In genomic region chr20:462199-462991, GRCh38 we compare ENCODE assay signal across 8 cellular contexts. TPM values are rescaled to one million over a fixed set of nuclear protein-coding genes. Genes with fewer than 3 reads are reported as not detected.
DNase-seq lines count a peak whose midpoint lies in the region; ATAC-seq and TF ChIP-seq lines count a peak whose summit lies in the region.

TSS of gene TBC1D20 (minus strand) at chr20:462533. CDS start at chr20:462405, 128 bp downstream.

- no peaks in the 10 kb centered on the region for H3K9me3 ChIP-seq in PC-3 (ENCODE audit: low read length)
- H3K9me3 ChIP-seq in esophagus (ENCODE audit: control insufficient read depth in 2 of 2, insufficient read depth in 1 of 2, low read depth in 1 of 2, low read length in 1 of 2) = no peaks in the 10 kb centered on the region
- no peaks in the 10 kb centered on the region for H3K9me3 ChIP-seq in mucosa of stomach (ENCODE audit: control insufficient read depth, low read length)

- H3K36me3 ChIP-seq in PC-3 (ENCODE audit: low read depth, low read length) (no peaks in the 10 kb centered on the region), esophagus (ENCODE audit: control insufficient read depth in 2 of 2, insufficient read depth in 2 of 2, low read length in 1 of 2) (peaks cover 0 to 2% of the 10 kb centered on the region in 2 donors), mucosa of stomach (ENCODE audit: control insufficient read depth, insufficient read depth, low read length) (no peaks in the 10 kb centered on the region)

- POLR2A ChIA-PET in PC-3 (lab: Charles Lee; ENCODE audit: unreplicated experiment) = interaction anchor here (0.6 kb wide), 2 partner anchors 43 to 71 kb away, joined by 3 read pairs; no protein-coding TSS in a partner anchor

- no TSS peak for BruUV-seq in PC-3 (replicated peaks; lab: Mats Ljungman, UMichigan)

- CTCF ChIA-PET in PC-3 (lab: Charles Lee) = interaction anchor here (0.9 kb wide), 1 partner anchor 277 kb away, joined by 3 read pairs; no protein-coding TSS in a partner anchor

- TF ChIP-seq CTCF in PC-3 (conservative IDR thresholded peaks at IDR 0.05; ENCODE audit: low read depth, low read length) = peak; percentile 47

- peak; percentile 26 for DNase-seq in DMS79 (lab: John Stamatoyannopoulos, UW)
- DNase-seq in KBM-7 = peak; percentile 77
- peak; percentile 95 for DNase-seq in PC-3
- DNase-seq in activated T-cell treated with anti-CD3 and anti-CD28 coated beads for 48 hours (ENCODE audit: low read depth) = peak; percentile 88
- peak; percentile 64 to 70 for DNase-seq in stimulated activated CD8-positive, alpha-beta memory T cell treated with anti-CD3 and anti-CD28 coated beads, Interleukin-7, amount 100 ng/mL, for 1 hour (ENCODE audit: low read depth in 2 of 2)

- no peaks in the 10 kb centered on the region for H3K27me3 ChIP-seq in PC-3 (ENCODE audit: low read length)
- H3K27me3 ChIP-seq in esophagus (ENCODE audit: control insufficient read depth in 1 of 2, insufficient read depth in 2 of 2, low read length in 2 of 2) = no peaks in the 10 kb centered on the region
- no peaks in the 10 kb centered on the region for H3K27me3 ChIP-seq in mucosa of stomach (ENCODE audit: control insufficient read depth, insufficient read depth, low read length)

- intact Hi-C loops in PC-3 (cut with micrococcal nuclease) = no loop called here

- peak within 1 kb of the TSS; percentile 98 for H3K4me2 ChIP-seq in PC-3 (ENCODE audit: low read length)

- no peaks in the 10 kb centered on the region for H3K9me2 ChIP-seq in PC-3 (replicated peaks; ENCODE audit: low read length)

- H3K9ac ChIP-seq in PC-3 (ENCODE audit: low read length) (peak within 1 kb of the TSS; percentile 82), mucosa of stomach (ENCODE audit: low read length) (peak within 1 kb of the TSS; percentile 83)

- peaks cover 47% of the 10 kb centered on the region for H3K79me2 ChIP-seq in PC-3 (ENCODE audit: low read length)

- WGBS in esophagus, 2 donors = 0 to 1% methylated on average over 75 to 80 of the region's 80 CpGs

- H3K4me1 ChIP-seq in PC-3 (ENCODE audit: insufficient read depth, low read length) (peaks cover 20% of the 10 kb centered on the region), esophagus (ENCODE audit: control insufficient read depth in 2 of 2, insufficient read depth in 2 of 2, low read length in 1 of 2) (peaks cover 0 to 4% of the 10 kb centered on the region in 2 donors), mucosa of stomach (ENCODE audit: control insufficient read depth, insufficient read depth, low read length) (peaks cover 13% of the 10 kb centered on the region)

- no peaks in the 10 kb centered on the region for H3F3A ChIP-seq in PC-3 (ENCODE audit: low read length, unreplicated experiment)

- no peak within 1 kb of the TSS; the same call in 1 of the 2 replicates for H3K27ac ChIP-seq in PC-3 (ENCODE audit: low read length)
- peak within 1 kb of the TSS; percentile 90 to 93 for H3K27ac ChIP-seq in esophagus (ENCODE audit: low read depth in 2 of 2, low read length in 1 of 2)

- in situ Hi-C loops in KBM-7 (cut with MboI; ENCODE audit: low pct_unique_long_range_greater_than_20kb, low sequenced_read_pairs) = no loop called here

- H3K4me3 ChIP-seq in PC-3 (ENCODE audit: low read length) (peak within 1 kb of the TSS; percentile 99), esophagus (ENCODE audit: low read depth in 1 of 2, low read length in 2 of 2) (peak within 1 kb of the TSS; percentile 70 to 92), mucosa of stomach (ENCODE audit: low read length) (peak within 1 kb of the TSS; percentile 66)

- peak within 1 kb of the TSS; percentile 89 for H2AFZ ChIP-seq in PC-3 (ENCODE audit: low read length)

- ATAC-seq in GM21723 (IDR thresholded peaks at IDR 0.05; ENCODE audit: unreplicated experiment) (peak; percentile 93), PC-3 (peak; percentile 95)

- H4K20me1 ChIP-seq in PC-3 (ENCODE audit: low read length) = peaks cover 26% of the 10 kb centered on the region

RNA-seq across cellular contexts. Expression of gene TBC1D20, which starts in this region (rescaled TPM):
- total RNA-seq in PC-3 (2014; rRNA removed) = 24.2 and 26.3 TPM in 2 replicates
- polyA plus RNA-seq in esophagus = 10 to 100 TPM; 15.6 to 18.1 TPM

Comparison
In these comparisons a context has a peak if more than half of its experiments do, and no peak if none do; other contexts are left out.
1. DNase-seq: peak in every context shown above with its lines; median percentile 95 in PC-3; 88 in activated T-cell treated with anti-CD3 and anti-CD28 coated beads for 48 hours; 77 in KBM-7; 67 in stimulated activated CD8-positive, alpha-beta memory T cell treated with anti-CD3 and anti-CD28 coated beads, Interleukin-7, amount 100 ng/mL, for 1 hour; 26 in DMS79.